22 cellular contexts compared by ENCODE assay signal in the genomic region with DNA sequence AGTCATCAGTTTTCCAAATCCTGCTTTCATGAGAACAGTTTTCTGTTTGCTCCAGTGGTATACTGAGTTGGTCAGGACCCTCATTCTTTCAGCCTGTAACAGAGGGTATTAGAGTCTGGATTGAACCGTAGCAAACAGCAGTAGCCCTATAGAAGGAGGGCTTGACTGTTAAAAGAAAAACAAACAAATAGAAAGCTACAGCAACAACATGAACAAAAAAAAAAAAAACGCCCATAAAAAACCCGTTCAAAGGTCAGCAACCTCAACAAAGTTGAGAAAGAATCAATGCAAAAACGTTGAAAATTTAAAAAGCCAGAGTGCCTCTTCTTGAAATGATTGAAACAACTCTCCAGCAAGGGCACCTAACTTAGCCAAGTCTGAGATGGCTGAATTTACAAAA.
DNase-seq lines count a peak whose midpoint lies in the region; ATAC-seq, FAIRE-seq and TF ChIP-seq lines count a peak whose summit lies in the region.
"Had no signal": no experiment of that assay in that cellular context is flagged by ENCODE, and none has a peak within 500 bp of the region (broad histone marks: within the 10 kb centered on the region; RNA-seq: fewer than 3 reads in every experiment).

No MANE protein-coding gene starts in this region.

- DNase-seq in colonic mucosa (no peak), HepG2 (ENCODE audit: low spot score) (no peak), mucosa of descending colon (no peak), transverse colon (no peak), GM19240 (ENCODE audit: insufficient read length, low spot score) (no peak), HFFc6 (no peak)
- no peak for DNase-seq in T-helper 2 cell treated with Interferon-gamma antibody and Interleukin-4, amounts not matched to agents 5 μg/mL and 100 μg/mL, for 36 hours (ENCODE audit: low spot score)
- DNase-seq: CD4-positive, CD25-positive, alpha-beta regulatory T cell; CD8-positive, alpha-beta T cell; DMS53; DMS79 treated with DMSO at 0.1 percent for 48 hours; GF-D8; GM23248; H7; HCEC 1CT had no signal

- H3K27me3 ChIP-seq in colonic mucosa (no peaks in the 10 kb centered on the region), HepG2 (ENCODE audit: control insufficient read depth in 1 of 2, insufficient read depth in 2 of 2, low read length in 2 of 2) (no peaks in the 10 kb centered on the region), transverse colon (no peaks in the 10 kb centered on the region)
- H3K27me3 ChIP-seq: BLaER1 had no signal

- 13% methylated on average over 4 of the region's 4 CpGs for WGBS in HepG2 (ENCODE audit: low lambda C conversion rate)
- whole genome bisulfite sequencing in transverse colon (ENCODE audit: low coverage in 1 of 2), 2 donors, result 9 to 24% methylated on average over 4 of the region's 4 CpGs

- H3K4me3 Mint-ChIP-seq in T-helper 2 cell treated with Interferon-gamma antibody and Interleukin-4, amounts not matched to agents 5 μg/mL and 100 μg/mL, for 36 hours, result no peak overlapping the region
- no peak overlapping the region for H3K4me3 Mint-ChIP-seq in HFFc6
- H3K4me3 Mint-ChIP-seq: B cell; CD4-positive, CD25-positive, alpha-beta regulatory T cell; CD8-positive, alpha-beta T cell had no signal

- no peaks in the 10 kb centered on the region for H3K79me2 ChIP-seq in HepG2 (ENCODE audit: insufficient read depth, low read length)

- H3K4me1 Mint-ChIP-seq in T-helper 2 cell treated with Interferon-gamma antibody and Interleukin-4, amounts not matched to agents 5 μg/mL and 100 μg/mL, for 36 hours (ENCODE audit: low read depth), result no peaks in the 10 kb centered on the region
- H3K4me1 Mint-ChIP-seq in HFFc6 (ENCODE audit: low read depth), result no peaks in the 10 kb centered on the region
- H3K4me1 Mint-ChIP-seq: B cell; CD4-positive, CD25-positive, alpha-beta regulatory T cell had no signal

- TF ChIP-seq RAD21 in HepG2 (CRISPR knock-in tag; IDR thresholded peaks at IDR 0.05), result no peak

- no peak overlapping the region for H3K27ac Mint-ChIP-seq in T-helper 2 cell treated with Interferon-gamma antibody and Interleukin-4, amounts not matched to agents 5 μg/mL and 100 μg/mL, for 36 hours
- H3K27ac Mint-ChIP-seq in HFFc6, result no peak overlapping the region
- H3K27ac Mint-ChIP-seq: B cell; CD4-positive, CD25-positive, alpha-beta regulatory T cell; CD8-positive, alpha-beta T cell had no signal

- FAIRE-seq in HepG2 (lab: Jason Lieb, UNC), result no peak
- FAIRE-seq: GM12891, GM18507, H1 had no signal

- H3K27ac ChIP-seq in colonic mucosa, result peak overlapping the region; percentile 27
- H3K27ac ChIP-seq in HepG2 (ENCODE audit: extremely low read length, insufficient read depth, low read length), result peak overlapping the region; percentile 25
- H3K27ac ChIP-seq in transverse colon, result peak overlapping the region; percentile 48 to 73 (median 57)
- H3K27ac ChIP-seq: BLaER1, C4-2B, GM23248 had no signal

- H3K27me3 Mint-ChIP-seq in T-helper 2 cell treated with Interferon-gamma antibody and Interleukin-4, amounts not matched to agents 5 μg/mL and 100 μg/mL, for 36 hours (ENCODE audit: low read depth), result no peaks in the 10 kb centered on the region
- no peaks in the 10 kb centered on the region; the same call in 1 of the 2 replicates for H3K27me3 Mint-ChIP-seq in HFFc6 (ENCODE audit: insufficient read depth)
- H3K27me3 Mint-ChIP-seq: B cell; CD4-positive, CD25-positive, alpha-beta regulatory T cell had no signal

- H3K9me3 Mint-ChIP-seq in T-helper 2 cell treated with Interferon-gamma antibody and Interleukin-4, amounts not matched to agents 5 μg/mL and 100 μg/mL, for 36 hours, result no peaks in the 10 kb centered on the region
- H3K9me3 Mint-ChIP-seq in HFFc6, result peaks cover 48% of the 10 kb centered on the region
- H3K9me3 Mint-ChIP-seq: CD8-positive, alpha-beta T cell had no signal

- H2AFZ ChIP-seq in HepG2 (ENCODE audit: low read length), result peak overlapping the region; percentile 82
- H2AFZ ChIP-seq: GM23248 had no signal

- no peak for TF ChIP-seq CTCF in colonic mucosa (IDR thresholded peaks at IDR 0.05)
- TF ChIP-seq CTCF in HepG2 (CRISPR knock-in tag; IDR thresholded peaks at IDR 0.05), result no peak
- no peak for TF ChIP-seq CTCF in mucosa of descending colon (IDR thresholded peaks at IDR 0.05)
- TF ChIP-seq CTCF in transverse colon (IDR thresholded peaks at IDR 0.05), result no peak
- TF ChIP-seq CTCF in HFFc6 (IDR thresholded peaks at IDR 0.05), result no peak

- TF ChIP-seq EP300 in HepG2 (IDR thresholded peaks at IDR 0.05; ENCODE audit: low read depth in 2 of 2, low read length in 2 of 2) (peak in 1 of 2 experiments; percentile 42; a peak in 1 of 4 replicates), HepG2 (CRISPR knock-in tag; IDR thresholded peaks at IDR 0.05; ENCODE audit: borderline replicate concordance) (no peak), transverse colon (IDR thresholded peaks at IDR 0.05; ENCODE audit: low read depth) (no peak)

- no TSS peak for BruUV-seq in HepG2 (replicated peaks; lab: Mats Ljungman, UMichigan)

- no peaks in the 10 kb centered on the region for H3K36me3 ChIP-seq in colonic mucosa
- H3K36me3 ChIP-seq in HepG2 (replicated peaks in 1 of 2; ENCODE audit: control insufficient read depth in 1 of 2, insufficient read depth in 2 of 2, low read length in 2 of 2), result no peaks in the 10 kb centered on the region
- no peaks in the 10 kb centered on the region for H3K36me3 ChIP-seq in mucosa of descending colon (ENCODE audit: low read depth)
- H3K36me3 ChIP-seq in transverse colon, result no peaks in the 10 kb centered on the region
- H3K36me3 ChIP-seq: BLaER1 had no signal

- CTCF ChIA-PET in HepG2 (lab: Yijun Ruan, JAX; ENCODE audit: low intra/inter-chr PET ratio, low total read pairs), result no interaction called here

- POLR2A ChIA-PET in HepG2 (lab: Yijun Ruan, JAX), result interaction anchor here (1.0 to 2.2 kb wide), 8 partner anchors 9 to 200 kb away, joined by 3 to 7 read pairs (median 6); partner anchors contain the start of genes UGT2A3 and UGT2B10

- peak; percentile 74 for ATAC-seq in HepG2
- peak; percentile 3 for ATAC-seq in mucosa of descending colon
- ATAC-seq in HG02642 (IDR thresholded peaks at IDR 0.05; ENCODE audit: poor library complexity, unreplicated experiment), result no peak
- ATAC-seq: CD8-positive, alpha-beta T cell had no signal

- H4K20me1 ChIP-seq in HepG2 (ENCODE audit: insufficient read depth, low read length), result no peaks in the 10 kb centered on the region
- H4K20me1 ChIP-seq: BLaER1 had no signal

- H3K4me1 ChIP-seq in colonic mucosa, result no peaks in the 10 kb centered on the region
- peaks cover 20% of the 10 kb centered on the region for H3K4me1 ChIP-seq in HepG2 (ENCODE audit: insufficient read depth, low read length)
- H3K4me1 ChIP-seq in mucosa of descending colon (ENCODE audit: low read depth), result no peaks in the 10 kb centered on the region
- H3K4me1 ChIP-seq in transverse colon, result peaks cover 0 to 19% (median 0%) of the 10 kb centered on the region in 4 donors

- H3K4me3 ChIP-seq in colonic mucosa, result no peak overlapping the region
- H3K4me3 ChIP-seq in HepG2 (replicated peaks in 1 of 3; ENCODE audit: insufficient read depth in 1 of 3, low read depth in 2 of 3, low read length in 3 of 3), result no peak overlapping the region
- no peak overlapping the region for H3K4me3 ChIP-seq in mucosa of descending colon
- peak overlapping the region in 1 of 4 donors; percentile 24 for H3K4me3 ChIP-seq in transverse colon
- H3K4me3 ChIP-seq: BLaER1, GM23248 had no signal

- intact Hi-C loops in colonic mucosa (cut with DNase I), result no loop called here
- intact Hi-C loops in HepG2 (cut with micrococcal nuclease; ENCODE audit: unreplicated experiment), result no loop called here
- intact Hi-C loops in mucosa of descending colon (cut with DNase I, micrococcal nuclease), result no loop called here
- intact Hi-C loops in transverse colon (cut with DNase I; ENCODE audit: low total_unique reads), result no loop called here

- H3K9ac ChIP-seq in colonic mucosa (ENCODE audit: low read depth in 2 of 2, low read length in 2 of 2) (peak overlapping the region in 1 of 2 donors; percentile 58), HepG2 (ENCODE audit: insufficient read depth, low read depth, low read length) (no peak overlapping the region; the same call in none of the 2 replicates)
- H3K9ac ChIP-seq: BLaER1, GM23248 had no signal

- H3K36me3 Mint-ChIP-seq in T-helper 2 cell treated with Interferon-gamma antibody and Interleukin-4, amounts not matched to agents 5 μg/mL and 100 μg/mL, for 36 hours (ENCODE audit: low read depth), result no peaks in the 10 kb centered on the region
- H3K36me3 Mint-ChIP-seq in HFFc6 (ENCODE audit: low read depth), result no peaks in the 10 kb centered on the region
- H3K36me3 Mint-ChIP-seq: CD4-positive, CD25-positive, alpha-beta regulatory T cell; CD8-positive, alpha-beta T cell had no signal

- H3K4me2 ChIP-seq in HepG2 (ENCODE audit: low read depth, low read length), result peak overlapping the region; percentile 37
- H3K4me2 ChIP-seq: BLaER1 had no signal

- no peak for TF ChIP-seq POLR2A in HepG2 (IDR thresholded peaks at IDR 0.05; ENCODE audit: insufficient read depth in 1 of 2, low read depth in 2 of 2, low read length in 2 of 2)
- TF ChIP-seq POLR2A in transverse colon (IDR thresholded peaks at IDR 0.05), result no peak

- H3K9me3 ChIP-seq in colonic mucosa (no peaks in the 10 kb centered on the region), HepG2 (ENCODE audit: low read length) (0 out of 2 replicates have a peak, but pooled peaks cover 8% of the 10 kb centered on the region), mucosa of descending colon (no peaks in the 10 kb centered on the region), transverse colon (no peaks in the 10 kb centered on the region)
- H3K9me3 ChIP-seq: BLaER1 had no signal

- in situ Hi-C loops in HepG2 (cut with HindIII; ENCODE audit: extremely low pct_ligation_motif_present, low pct_unique_long_range_greater_than_20kb), result no loop called here
- in situ Hi-C loops in transverse colon (cut with MboI; ENCODE audit: low pct_ligation_motif_present in 1 of 4, low pct_unique_long_range_greater_than_20kb in 1 of 4, low sequenced_read_pairs in 3 of 4), result no loop called here

TF ChIP-seq in HepG2, 621 proteins besides CTCF, POLR2A, EP300 and RAD21 (continues in another document):
- TF ChIP-seq NCOR1 (IDR thresholded peaks at IDR 0.05; ENCODE audit: borderline replicate concordance, low read length), result peak; percentile 52; the same call in 1 of the 2 replicates
